Comparison of ENCODE assay signal across 23 cellular contexts in the genomic region with DNA sequence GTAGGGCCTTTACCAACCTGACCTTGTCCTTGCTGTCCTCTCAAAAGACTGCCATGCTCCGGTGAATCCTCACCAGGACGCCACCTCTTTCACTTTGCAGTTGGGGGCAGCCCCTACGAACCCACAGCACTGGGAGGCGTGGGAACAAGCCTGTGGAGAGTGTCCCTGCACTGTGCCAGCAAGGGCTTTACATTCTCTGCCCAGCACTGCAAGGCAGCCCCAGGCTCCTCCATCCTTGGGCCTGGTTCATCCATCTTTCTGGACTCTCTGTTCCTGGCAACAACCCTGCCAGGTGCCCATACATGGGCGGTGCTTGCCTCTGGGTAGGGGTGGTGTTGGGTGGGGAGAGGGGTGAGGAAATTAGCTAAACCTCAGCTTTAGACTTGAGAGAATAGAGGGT. TPM values are rescaled to one million over a fixed set of nuclear protein-coding genes. Genes with fewer than 3 reads are reported as not detected.
"Had no signal": no experiment of that assay in that cellular context is flagged by ENCODE, and none has a peak within 500 bp of the region (broad histone marks: within the 10 kb centered on the region; RNA-seq: fewer than 3 reads in every experiment).

No MANE protein-coding gene starts in this region.

- FAIRE-seq: endothelial cell of umbilical vein had no signal

- H3K4me2 ChIP-seq: smooth muscle cell had no signal

- H3K27ac ChIP-seq: adrenal gland, esophagus squamous epithelium, right atrium auricular region, stomach, thoracic aorta had no signal

- H3K36me3 ChIP-seq: adrenal gland, esophagus squamous epithelium, right atrium auricular region, stomach, thoracic aorta had no signal

- H3K27ac Mint-ChIP-seq: activated CD4-positive, alpha-beta T cell treated with anti-CD3 and anti-CD28 coated beads, Interleukin-2, amount 10 ng/mL, durations not matched to agents 24 days and 14 days; activated CD8-positive, alpha-beta T cell treated with anti-CD3 and anti-CD28 coated beads, Interleukin-2, amount 10 ng/mL, durations not matched to agents 7 days and 5 days; activated naive CD4-positive, alpha-beta T cell treated with anti-CD3 and anti-CD28 coated beads for 36 hours; natural killer cell treated with Interleukin-12 subunit alpha and Interleukin-12 subunit beta and Interleukin-15 and Interleukin-18, amount 100 ng/mL, for 72 hours; progenitor cell of endocrine pancreas; T-helper 17 cell had no signal

- H3K4me3 ChIP-seq: adrenal gland, esophagus squamous epithelium, right atrium auricular region, smooth muscle cell, stomach, thoracic aorta had no signal

- H3K4me3 Mint-ChIP-seq: activated CD4-positive, alpha-beta T cell treated with anti-CD3 and anti-CD28 coated beads, Interleukin-2, amount 10 ng/mL, durations not matched to agents 24 days and 14 days; activated CD8-positive, alpha-beta T cell treated with anti-CD3 and anti-CD28 coated beads, Interleukin-2, amount 10 ng/mL, durations not matched to agents 7 days and 5 days; activated naive CD4-positive, alpha-beta T cell treated with anti-CD3 and anti-CD28 coated beads for 36 hours; natural killer cell treated with Interleukin-12 subunit alpha and Interleukin-12 subunit beta and Interleukin-15 and Interleukin-18, amount 100 ng/mL, for 72 hours; T-helper 17 cell had no signal

- ATAC-seq: activated CD8-positive, alpha-beta T cell treated with anti-CD3 and anti-CD28 coated beads, Interleukin-2, amount 10 ng/mL, durations not matched to agents 7 days and 5 days; T-helper 17 cell had no signal

- H3K9me3 Mint-ChIP-seq: natural killer cell treated with Interleukin-12 subunit alpha and Interleukin-12 subunit beta and Interleukin-15 and Interleukin-18, amount 100 ng/mL, for 72 hours had no signal

- H3K9me3 ChIP-seq: adrenal gland, esophagus squamous epithelium, right atrium auricular region, thoracic aorta had no signal

- DNase-seq: activated CD4-positive, alpha-beta T cell treated with anti-CD3 and anti-CD28 coated beads, Interleukin-2, amount 10 ng/mL, durations not matched to agents 24 days and 14 days; activated CD8-positive, alpha-beta T cell treated with anti-CD3 and anti-CD28 coated beads, Interleukin-2, amount 10 ng/mL, durations not matched to agents 7 days and 5 days; activated naive CD4-positive, alpha-beta T cell treated with anti-CD3 and anti-CD28 coated beads for 36 hours; adrenal gland; caudate nucleus; cortex of kidney; effector CD4-positive, alpha-beta T cell; esophagus squamous epithelium; glutamatergic neuron; hypothalamus; kidney glomerular epithelial cell; mesenchymal stem cell; stomach; T-helper 17 cell had no signal

RNA-seq across cellular contexts. Expression of gene CHAT, which starts 1.4 kb away (rescaled TPM):
- total RNA-seq: activated CD4-positive, alpha-beta T cell treated with anti-CD3 and anti-CD28 coated beads, Interleukin-2, amount 10 ng/mL, durations not matched to agents 24 days and 14 days; activated CD8-positive, alpha-beta T cell treated with anti-CD3 and anti-CD28 coated beads, Interleukin-2, amount 10 ng/mL, durations not matched to agents 7 days and 5 days; activated naive CD4-positive, alpha-beta T cell treated with anti-CD3 and anti-CD28 coated beads for 36 hours; adrenal gland; endothelial cell of umbilical vein; esophagus squamous epithelium; fibroblast of villous mesenchyme; liver; natural killer cell treated with Interleukin-12 subunit alpha and Interleukin-12 subunit beta and Interleukin-15 and Interleukin-18, amount 100 ng/mL, for 72 hours; progenitor cell of endocrine pancreas; right atrium auricular region; smooth muscle cell; T-helper 17 cell; thoracic aorta; urinary bladder had no signal
- polyA plus RNA-seq: adrenal gland, endothelial cell of umbilical vein, liver, smooth muscle cell, stomach had no signal

RNA-seq across cellular contexts. Expression of gene SLC18A3, which starts 5.1 kb away (rescaled TPM):
- total RNA-seq: activated CD4-positive, alpha-beta T cell treated with anti-CD3 and anti-CD28 coated beads, Interleukin-2, amount 10 ng/mL, durations not matched to agents 24 days and 14 days; activated CD8-positive, alpha-beta T cell treated with anti-CD3 and anti-CD28 coated beads, Interleukin-2, amount 10 ng/mL, durations not matched to agents 7 days and 5 days; activated naive CD4-positive, alpha-beta T cell treated with anti-CD3 and anti-CD28 coated beads for 36 hours; endothelial cell of umbilical vein; esophagus squamous epithelium; liver; natural killer cell treated with Interleukin-12 subunit alpha and Interleukin-12 subunit beta and Interleukin-15 and Interleukin-18, amount 100 ng/mL, for 72 hours; progenitor cell of endocrine pancreas; right atrium auricular region; smooth muscle cell; T-helper 17 cell; thoracic aorta had no signal
- polyA plus RNA-seq: endothelial cell of umbilical vein, liver, smooth muscle cell had no signal
